8 cellular contexts compared by ENCODE assay signal in genomic region chr3:196639517-196640500, GRCh38.
A peak's percentile ranks its signal among the peaks of the same experiment; 100 is the strongest.
DNase-seq lines count a peak whose midpoint lies in the region; ATAC-seq and TF ChIP-seq lines count a peak whose summit lies in the region.

NRROS (plus strand) TSS chr3:196639694; CDS start chr3:196654540, 14,846 bp downstream.

- peaks cover 95% of the 10 kb centered on the region for H3K79me2 ChIP-seq in DND-41 (ENCODE audit: insufficient read depth, low read length)

- H4K20me1 ChIP-seq in DND-41 (ENCODE audit: insufficient read depth, low read length) = peaks cover 29% of the 10 kb centered on the region

- peak within 1 kb of the TSS; percentile 92 for H3K9ac ChIP-seq in DND-41 (ENCODE audit: low read depth, low read length)

- no peaks in the 10 kb centered on the region for H3K9me3 ChIP-seq in DND-41 (ENCODE audit: insufficient read depth, low read length, severe bottlenecking)

- peak within 1 kb of the TSS; percentile 82 to 85 for H3K4me3 ChIP-seq in DND-41 (ENCODE audit: low read depth in 1 of 2, low read length in 2 of 2)

- H3K27ac ChIP-seq in DND-41 (ENCODE audit: low read length) (peak within 1 kb of the TSS; percentile 99), VCaP (peak within 1 kb of the TSS; percentile 65; the same call in 1 of the 2 replicates), caudate nucleus (ENCODE audit: low read depth, low read length) (peak within 1 kb of the TSS; percentile 44)

- peaks cover 95% of the 10 kb centered on the region for H3K4me1 ChIP-seq in DND-41 (ENCODE audit: insufficient read depth, low read length)

- ATAC-seq in DND-41 (ENCODE audit: insufficient read depth, low read depth) = peak; percentile 54
- peak; percentile 33 for ATAC-seq in GM21825 (IDR thresholded peaks at IDR 0.05; ENCODE audit: unreplicated experiment)

- H3K27me3 ChIP-seq in DND-41 (ENCODE audit: insufficient read depth, low read length, poor library complexity) = no peaks in the 10 kb centered on the region

- peak within 1 kb of the TSS; percentile 80 for H3K4me2 ChIP-seq in DND-41 (ENCODE audit: insufficient read depth, low read length)

- H2AFZ ChIP-seq in DND-41 (ENCODE audit: low read depth, low read length) = peak within 1 kb of the TSS; percentile 70

- DNase-seq in DND-41 (peak; percentile 80), NCI-H1092 (lab: John Stamatoyannopoulos, UW) (peak; percentile 12), caudate nucleus (lab: John Stamatoyannopoulos, UW) (peak in 28 of 61 donors; percentile 9 to 75 (median 35)), kidney tubule cell (ENCODE audit: low spot score) (peak; percentile 44), SHP77 treated with DMSO at 0.1 percent for 48 hours (lab: John Stamatoyannopoulos, UW) (no peak)
- peak; percentile 51 to 57 for DNase-seq in stimulated activated CD4-positive, alpha-beta T cell treated with anti-CD3 and anti-CD28 coated beads, Interleukin-1b, Interleukin-23, amount 100 ng/mL, for 4 hours (ENCODE audit: low read depth in 2 of 2)

- TF ChIP-seq CTCF in DND-41 (IDR thresholded peaks at IDR 0.05; ENCODE audit: borderline replicate concordance, extremely low read depth, low read length, poor library complexity, severe bottlenecking) = no peak
- no peak for TF ChIP-seq CTCF in VCaP (conservative IDR thresholded peaks at IDR 0.05)

- H3K36me3 ChIP-seq in DND-41 (ENCODE audit: insufficient read depth, low read length) = peaks cover 49% of the 10 kb centered on the region

Comparison
In these comparisons a context has a peak if more than half of its experiments do, and no peak if none do; other contexts are left out.
1. H3K27ac ChIP-seq: peak in every context shown above with its lines; median percentile 99 in DND-41; 65 in VCaP; 44 in caudate nucleus.